ENCODE assay signal across 8 cellular contexts in the genomic region with DNA sequence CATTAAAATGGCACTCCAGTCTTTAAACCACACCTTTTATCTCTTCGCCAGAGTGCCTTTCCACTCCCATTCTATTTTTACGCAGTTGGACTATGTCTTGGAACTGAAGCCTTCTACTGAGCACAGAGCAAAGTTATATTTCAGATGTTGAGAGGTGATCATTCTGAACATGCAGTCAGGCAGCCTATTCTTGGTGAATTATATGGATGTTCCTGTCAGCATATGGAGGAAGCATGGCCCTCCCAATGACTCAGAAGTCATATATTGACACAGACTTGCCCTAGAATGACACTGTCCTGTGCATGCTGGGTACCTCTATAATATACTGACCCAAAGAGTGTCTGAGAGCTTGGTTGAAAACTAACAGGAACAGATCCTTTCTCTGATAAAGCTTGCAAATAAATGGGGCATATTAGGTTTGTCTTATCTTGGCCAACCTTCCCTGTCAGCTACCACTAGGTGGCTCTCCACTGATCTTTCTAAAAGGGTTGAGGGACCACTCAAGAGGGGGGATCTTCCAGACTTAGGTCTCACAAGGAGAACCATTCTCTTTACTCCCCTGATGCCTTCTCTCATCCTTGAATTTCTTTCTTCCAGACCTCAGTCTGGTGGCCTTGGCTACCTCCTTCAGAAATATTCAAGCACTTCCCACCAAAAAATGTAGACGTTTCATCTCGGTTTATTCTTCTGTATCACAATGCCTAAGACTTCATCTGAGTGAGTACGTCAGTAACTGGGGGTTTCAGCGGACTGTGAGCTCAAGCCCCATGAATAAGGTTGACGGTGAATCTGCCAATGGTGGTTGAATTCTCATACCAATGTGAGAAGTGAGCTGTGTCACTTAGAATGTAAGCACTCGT. TPM values are rescaled to one million over a fixed set of nuclear protein-coding genes. Genes with fewer than 3 reads are reported as not detected.
A peak's percentile ranks its signal among the peaks of the same experiment; 100 is the strongest.
DNase-seq lines count a peak whose midpoint lies in the region; ATAC-seq and TF ChIP-seq lines count a peak whose summit lies in the region.

No MANE protein-coding gene starts in this region.

- peaks cover 4% of the 10 kb centered on the region for H3K9me3 Mint-ChIP-seq in WTC11

- TF ChIP-seq POLR2A in gastrocnemius medialis (IDR thresholded peaks at IDR 0.05), result no peak

- no peaks in the 10 kb centered on the region for H3K36me3 Mint-ChIP-seq in WTC11

- ATAC-seq in GM21526 (IDR thresholded peaks at IDR 0.05; ENCODE audit: low FRiP score, unreplicated experiment) (peak; percentile 71), WTC11 (peak; percentile 75), gastrocnemius medialis (peak in 1 of 2 donors; percentile 63)

- no peak overlapping the region for H3K27ac ChIP-seq in gastrocnemius medialis

- no peaks in the 10 kb centered on the region for H3K36me3 ChIP-seq in gastrocnemius medialis

- in situ Hi-C loops in gastrocnemius medialis (cut with MboI; ENCODE audit: low sequenced_read_pairs in 4 of 4), result loop anchor here (5.0 to 10.0 kb wide), 3 partner anchors 143 to 150 kb away; partner anchors contain the start of gene RWDD3 (in 3 of the 4)

- peak; percentile 9 for DNase-seq in activated naive CD4-positive, alpha-beta T cell treated with Interleukin-2 at 50 U/mL for 16 hours
- no peak for DNase-seq in activated naive CD4-positive, alpha-beta T cell treated with anti-CD3 and anti-CD28 coated beads, Interleukin-2, amount 50 U/mL, for 16 hours
- DNase-seq in LHCN-M2 (ENCODE audit: low read depth), result peak; percentile 34
- peak; percentile 28 for DNase-seq in WTC11 (ENCODE audit: low spot score)
- peak in 28 of 42 donors; percentile 17 to 80 (median 42) for DNase-seq in head of caudate nucleus
- peak in 1 of 2 donors; percentile 18 for DNase-seq in gastrocnemius medialis
- no peak for DNase-seq in SKM-1 treated with dmso at 0.1 percent for 144 hours (lab: John Stamatoyannopoulos, UW; ENCODE audit: unreplicated experiment)

- POLR2A ChIA-PET in WTC11 (lab: Charles Lee), result interaction anchor here (0.5 kb wide), 1 partner anchor 149 kb away, joined by 3 read pairs; no protein-coding TSS in a partner anchor

- H3K4me3 Mint-ChIP-seq in WTC11, result no peak overlapping the region

- peaks cover 0 to 13% of the 10 kb centered on the region in 2 donors for H3K4me1 ChIP-seq in gastrocnemius medialis

- H3K9me3 ChIP-seq in gastrocnemius medialis, result no peaks in the 10 kb centered on the region

- CTCF ChIA-PET in WTC11 (lab: Charles Lee), result interaction anchor here (0.5 to 4.0 kb wide), 24 partner anchors 8 to 286 kb away, joined by 3 to 60 read pairs (median 4); partner anchors contain the start of genes ALG14, RWDD3 and TLCD4

- no peak overlapping the region for H3K27ac Mint-ChIP-seq in WTC11

- no peaks in the 10 kb centered on the region for H3K27me3 Mint-ChIP-seq in WTC11 (ENCODE audit: low read depth)

- intact Hi-C loops in head of caudate nucleus (cut with DNase I), result loop anchor here (5.0 kb wide), 1 partner anchor 148 kb away; the partner anchor contains the start of gene RWDD3
- intact Hi-C loops in gastrocnemius medialis (cut with DNase I; ENCODE audit: low total_unique reads), result loop anchor here (1.0 kb wide), 1 partner anchor 150 kb away; the partner anchor contains the start of gene RWDD3

- H3K4me1 Mint-ChIP-seq in WTC11, result peaks cover 29% of the 10 kb centered on the region

- no peak overlapping the region for H3K4me3 ChIP-seq in gastrocnemius medialis

- TF ChIP-seq CTCF in WTC11 (IDR thresholded peaks at IDR 0.05), result peak; percentile 12; the same call in 1 of the 2 replicates
- TF ChIP-seq CTCF in gastrocnemius medialis (IDR thresholded peaks at IDR 0.05 in 4 of 5, conservative IDR thresholded peaks at IDR 0.05 in 1 of 5), result peak; percentile 23 to 64 (median 57)

- H3K27me3 ChIP-seq in gastrocnemius medialis, result no peaks in the 10 kb centered on the region

TF ChIP-seq in WTC11, 78 proteins besides CTCF, POLR2A, EP300 and RAD21 (continues in another document):
- TF ChIP-seq CREM (CRISPR knock-in tag; IDR thresholded peaks at IDR 0.05), result no peak
- TF ChIP-seq IRF2 (CRISPR knock-in tag; IDR thresholded peaks at IDR 0.05; ENCODE audit: borderline replicate concordance, low read depth), result no peak
- no peak for TF ChIP-seq ZNF396 (CRISPR knock-in tag; IDR thresholded peaks at IDR 0.05; ENCODE audit: borderline replicate concordance)
- TF ChIP-seq, protein P1, sequence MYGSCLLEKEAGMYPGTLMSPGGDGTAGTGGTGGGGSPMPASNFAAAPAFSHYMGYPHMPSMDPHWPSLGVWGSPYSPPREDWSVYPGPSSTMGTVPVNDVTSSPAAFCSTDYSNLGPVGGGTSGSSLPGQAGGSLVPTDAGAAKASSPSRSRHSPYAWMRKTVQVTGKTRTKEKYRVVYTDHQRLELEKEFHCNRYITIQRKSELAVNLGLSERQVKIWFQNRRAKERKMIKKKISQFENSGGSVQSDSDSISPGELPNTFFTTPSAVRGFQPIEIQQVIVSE (CRISPR knock-in tag; IDR thresholded peaks at IDR 0.05; ENCODE audit: borderline replicate concordance), result no peak
- no peak for TF ChIP-seq HMGA2 (CRISPR knock-in tag; IDR thresholded peaks at IDR 0.05)
- TF ChIP-seq ZMAT4 (CRISPR knock-in tag; IDR thresholded peaks at IDR 0.05), result no peak
- TF ChIP-seq PRRX2 (CRISPR knock-in tag; IDR thresholded peaks at IDR 0.05), result no peak
- no peak for TF ChIP-seq TCF7 (CRISPR knock-in tag; IDR thresholded peaks at IDR 0.05; ENCODE audit: low read depth)
- TF ChIP-seq, protein P2, sequence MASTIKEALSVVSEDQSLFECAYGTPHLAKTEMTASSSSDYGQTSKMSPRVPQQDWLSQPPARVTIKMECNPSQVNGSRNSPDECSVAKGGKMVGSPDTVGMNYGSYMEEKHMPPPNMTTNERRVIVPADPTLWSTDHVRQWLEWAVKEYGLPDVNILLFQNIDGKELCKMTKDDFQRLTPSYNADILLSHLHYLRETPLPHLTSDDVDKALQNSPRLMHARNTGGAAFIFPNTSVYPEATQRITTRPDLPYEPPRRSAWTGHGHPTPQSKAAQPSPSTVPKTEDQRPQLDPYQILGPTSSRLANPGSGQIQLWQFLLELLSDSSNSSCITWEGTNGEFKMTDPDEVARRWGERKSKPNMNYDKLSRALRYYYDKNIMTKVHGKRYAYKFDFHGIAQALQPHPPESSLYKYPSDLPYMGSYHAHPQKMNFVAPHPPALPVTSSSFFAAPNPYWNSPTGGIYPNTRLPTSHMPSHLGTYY (CRISPR knock-in tag; IDR thresholded peaks at IDR 0.05), result no peak
- no peak for TF ChIP-seq ZNF138 (CRISPR knock-in tag; conservative IDR thresholded peaks at IDR 0.05)
- TF ChIP-seq ARID4B (CRISPR knock-in tag; IDR thresholded peaks at IDR 0.05; ENCODE audit: borderline replicate concordance), result no peak
- TF ChIP-seq TEAD1 (CRISPR knock-in tag; IDR thresholded peaks at IDR 0.05), result no peak
- no peak for TF ChIP-seq ATF1 (CRISPR knock-in tag; IDR thresholded peaks at IDR 0.05)

RNA-seq across cellular contexts. Expression of gene ALG14, which starts 11.8 kb away (rescaled TPM):
- 1.5 and 2.7 TPM in 2 replicates for total RNA-seq in LHCN-M2 (2014; rRNA removed)
- polyA plus RNA-seq in LHCN-M2 (2012), result 3.6 TPM
- total RNA-seq in WTC11 (2021), result 0.94 to 2.3 TPM (median 1.4 TPM) in 3 replicates
- under 1 TPM; 0.24 to 0.97 (median 0.77) TPM for total RNA-seq in gastrocnemius medialis

RNA-seq across cellular contexts. Expression of gene TLCD4, which starts 32.6 kb away (rescaled TPM):
- total RNA-seq in LHCN-M2 (2014; rRNA removed), result 0.32 and 0.75 TPM in 2 replicates
- polyA plus RNA-seq in LHCN-M2 (2012), result 0.41 TPM
- total RNA-seq in WTC11 (2021), result 2.0 to 4.7 TPM (median 3.5 TPM) in 3 replicates
- 10 to 100 TPM in 3 of 4 donors, 1 to 10 TPM in 1; 9.8 to 12.1 (median 11.0) TPM for total RNA-seq in gastrocnemius medialis

Comparison
In these comparisons a context has a peak if more than half of its experiments do, and no peak if none do; other contexts are left out.
1. DNase-seq: peak in activated naive CD4-positive, alpha-beta T cell treated with Interleukin-2 at 50 U/mL for 16 hours (single experiment), LHCN-M2 (single experiment), WTC11 (single experiment) and head of caudate nucleus (28 of 42); none in activated naive CD4-positive, alpha-beta T cell treated with anti-CD3 and anti-CD28 coated beads, Interleukin-2, amount 50 U/mL, for 16 hours (single experiment) and SKM-1 treated with dmso at 0.1 percent for 144 hours (single experiment).